14 cellular contexts compared by ENCODE assay signal in genomic region chr14:63551338-63551737, GRCh38. TPM values are rescaled to one million over a fixed set of nuclear protein-coding genes. Genes with fewer than 3 reads are reported as not detected.
DNase-seq lines count a peak whose midpoint lies in the region; ATAC-seq, FAIRE-seq and TF ChIP-seq lines count a peak whose summit lies in the region.
"Had no signal": no experiment of that assay in that cellular context is flagged by ENCODE, and none has a peak within 500 bp of the region (broad histone marks: within the 10 kb centered on the region; RNA-seq: fewer than 3 reads in every experiment).

No MANE protein-coding gene starts in this region.

- no peak for DNase-seq in GM12892 (ENCODE audit: insufficient read length)
- peak; percentile 68 for DNase-seq in HTR-8/SVneo (ENCODE audit: insufficient read length, low spot score)
- DNase-seq in cardiac fibroblast (ENCODE audit: low read depth in 2 of 2) = peak; percentile 9 to 75
- DNase-seq in omental fat pad (ENCODE audit: low spot score) = no peak
- no peak for DNase-seq in NCI-H2227 treated with DMSO at 0.1 percent for 48 hours (lab: John Stamatoyannopoulos, UW)
- DNase-seq in mucosa of gallbladder (ENCODE audit: low spot score) = no peak
- DNase-seq: activated naive CD4-positive, alpha-beta T cell treated with Interleukin-2 at 50 U/mL for 16 hours; CD4-positive, CD25-positive, alpha-beta regulatory T cell; erythroblast; NCI-H2029; NCI-H82; stimulated activated naive CD4-positive, alpha-beta T cell treated with Interleukin-2 at 50 U/mL for 16 hours had no signal

- peak; percentile 59 for ATAC-seq in omental fat pad (ENCODE audit: low FRiP score)
- ATAC-seq in HG03439 (IDR thresholded peaks at IDR 0.05; ENCODE audit: unreplicated experiment) = no peak
- ATAC-seq: Right ventricle myocardium inferior had no signal

- peak; percentile 50 for FAIRE-seq in GM12892 (lab: Jason Lieb, UNC)
- FAIRE-seq in HTR-8/SVneo (lab: Jason Lieb, UNC) = peak; percentile 97

- H3K4me3 ChIP-seq in cardiac fibroblast (replicated peaks in 1 of 2; ENCODE audit: low read depth in 2 of 2, low read length in 2 of 2) = no peak overlapping the region

- TF ChIP-seq CTCF in cardiac fibroblast (IDR thresholded peaks at IDR 0.05; ENCODE audit: low read depth, low read length) = no peak
- no peak for TF ChIP-seq CTCF in omental fat pad (IDR thresholded peaks at IDR 0.05)

- TF ChIP-seq POLR2A in GM12892 (IDR thresholded peaks at IDR 0.05; ENCODE audit: low read depth, low read length) = no peak

RNA-seq across cellular contexts. Expression of gene PPP2R5E, which starts 8.2 kb away (rescaled TPM):
- 24.5 TPM for polyA plus RNA-seq in GM12892 (2012; ENCODE audit: missing spikeins)
- 10 to 100 TPM; 17.0 to 23.3 (median 21.0) TPM for total RNA-seq in omental fat pad
- 41.9 TPM for total RNA-seq in mucosa of gallbladder

Comparison
In these comparisons a context has a peak if more than half of its experiments do, and no peak if none do; other contexts are left out.
1. DNase-seq: peak in HTR-8/SVneo (single experiment) and cardiac fibroblast (2 of 2); none in GM12892 (single experiment), omental fat pad (single experiment), NCI-H2227 treated with DMSO at 0.1 percent for 48 hours (single experiment) and mucosa of gallbladder (single experiment).